In genomic region chr4:148053298-148054003, GRCh38 we compare ENCODE assay signal across 14 cellular contexts.
DNase-seq lines count a peak whose midpoint lies in the region; ATAC-seq and TF ChIP-seq lines count a peak whose summit lies in the region.
"Had no signal": no experiment of that assay in that cellular context is flagged by ENCODE, and none has a peak within 500 bp of the region (broad histone marks: within the 10 kb centered on the region; RNA-seq: fewer than 3 reads in every experiment).

No MANE protein-coding gene starts in this region.

- DNase-seq in NCI-H1417 (lab: John Stamatoyannopoulos, UW) (peak; percentile 49 to 86 (median 59)), NCI-H1417 treated with DMSO at 0.1 percent for 48 hours (lab: John Stamatoyannopoulos, UW) (no peak), NCI-H1436 (lab: John Stamatoyannopoulos, UW) (peak; percentile 42), WERI-Rb-1 (no peak), myocyte (ENCODE audit: low read depth) (peak; percentile 30), RPMI8226 (no peak), activated gamma-delta T cell treated with Interleukin-2 at 50 U/mL for 16 hours (no peak)
- DNase-seq: activated CD4-positive, alpha-beta T cell treated with anti-CD3 and anti-CD28 coated beads for 4 hours; DMS153; NCI-H2227 treated with DMSO at 0.1 percent for 48 hours; pancreas; upper lobe of right lung had no signal

- H3K9me3 ChIP-seq in WERI-Rb-1 (ENCODE audit: severe bottlenecking): no peaks in the 10 kb centered on the region
- H3K9me3 ChIP-seq: pancreas, upper lobe of right lung had no signal

- no peaks in the 10 kb centered on the region for H3K27me3 ChIP-seq in WERI-Rb-1 (ENCODE audit: insufficient read depth, low read depth, severe bottlenecking)
- H3K27me3 ChIP-seq: pancreas, upper lobe of right lung had no signal

- ATAC-seq in GM18519 (IDR thresholded peaks at IDR 0.05; ENCODE audit: low FRiP score, unreplicated experiment): no peak

- H3K4me3 ChIP-seq in WERI-Rb-1 (ENCODE audit: low read depth, low read length): no peak overlapping the region
- H3K4me3 ChIP-seq: coronary artery, pancreas, upper lobe of right lung had no signal

- H3K36me3 ChIP-seq in WERI-Rb-1: peaks cover 10% of the 10 kb centered on the region
- H3K36me3 ChIP-seq: pancreas, upper lobe of right lung had no signal

- TF ChIP-seq CTCF in WERI-Rb-1 (IDR thresholded peaks at IDR 0.05; ENCODE audit: low read depth, low read length): no peak

- peak overlapping the region; percentile 64 for H3K27ac ChIP-seq in WERI-Rb-1
- H3K27ac ChIP-seq: coronary artery, upper lobe of right lung had no signal

Comparison
In these comparisons a context has a peak if more than half of its experiments do, and no peak if none do; other contexts are left out.
1. DNase-seq: peak in NCI-H1417 (3 of 3), NCI-H1436 (single experiment) and myocyte (single experiment); none in NCI-H1417 treated with DMSO at 0.1 percent for 48 hours (single experiment), WERI-Rb-1 (single experiment), RPMI8226 (single experiment) and activated gamma-delta T cell treated with Interleukin-2 at 50 U/mL for 16 hours (single experiment).